Comparison of ENCODE assay signal across 19 cellular contexts in genomic region chr1:34129630-34130029, GRCh38. TPM values are rescaled to one million over a fixed set of nuclear protein-coding genes. Genes with fewer than 3 reads are reported as not detected.
"Had no signal": no experiment of that assay in that cellular context is flagged by ENCODE, and none has a peak within 500 bp of the region (broad histone marks: within the 10 kb centered on the region; RNA-seq: fewer than 3 reads in every experiment).

No MANE protein-coding gene starts in this region.

- H3K4me1 ChIP-seq: foreskin keratinocyte, parathyroid adenoma, spleen had no signal

- H3K36me3 ChIP-seq: cardiac muscle cell, spleen had no signal

- H3K27me3 ChIP-seq: cardiac muscle cell, foreskin keratinocyte had no signal

- H3K9me3 ChIP-seq: spleen had no signal

- ATAC-seq: foreskin keratinocyte, natural killer cell had no signal

- H3K27ac ChIP-seq: cardiac muscle cell, epithelial cell of prostate, foreskin keratinocyte, parathyroid adenoma, spleen had no signal

- H3K4me3 ChIP-seq: cardiac muscle cell, lung, spleen had no signal

- DNase-seq: activated B cell treated with CpG ODN at 0.5 μM for 24 hours; activated CD4-positive, alpha-beta memory T cell treated with anti-CD3 and anti-CD28 coated beads for 36 hours; activated CD4-positive, alpha-beta T cell treated with anti-CD3 and anti-CD28 coated beads for 4 hours; activated naive CD4-positive, alpha-beta T cell treated with Interleukin-2 at 50 U/mL for 16 hours; activated naive CD8-positive, alpha-beta T cell treated with anti-CD3 and anti-CD28 coated beads, Interleukin-2, amount 10 ng/mL, durations not matched to agents 7 days and 5 days; activated T-cell treated with anti-CD3 and anti-CD28 coated beads for 4 hours; amygdala; foreskin keratinocyte; glutamatergic neuron; natural killer cell; spleen; stimulated activated naive CD4-positive, alpha-beta T cell; T-helper 2 cell had no signal

RNA-seq across cellular contexts. Expression of gene CSMD2, which starts 35.4 kb away (rescaled TPM):
- total RNA-seq: activated B cell treated with CpG ODN at 0.5 μM for 24 hours; activated CD4-positive, alpha-beta memory T cell treated with anti-CD3 and anti-CD28 coated beads for 36 hours; activated naive CD8-positive, alpha-beta T cell treated with anti-CD3 and anti-CD28 coated beads, Interleukin-2, amount 10 ng/mL, durations not matched to agents 7 days and 5 days; natural killer cell had no signal

RNA-seq across cellular contexts. Expression of gene C1orf94, which starts 47.1 kb away (rescaled TPM):
- total RNA-seq: activated B cell treated with CpG ODN at 0.5 μM for 24 hours; activated CD4-positive, alpha-beta memory T cell treated with anti-CD3 and anti-CD28 coated beads for 36 hours; activated naive CD8-positive, alpha-beta T cell treated with anti-CD3 and anti-CD28 coated beads, Interleukin-2, amount 10 ng/mL, durations not matched to agents 7 days and 5 days; cardiac muscle cell; dermis microvascular lymphatic vessel endothelial cell; foreskin keratinocyte; lung; natural killer cell; spleen; urinary bladder had no signal
